Comparison of ENCODE assay signal across 1 cellular context in the genomic region with DNA sequence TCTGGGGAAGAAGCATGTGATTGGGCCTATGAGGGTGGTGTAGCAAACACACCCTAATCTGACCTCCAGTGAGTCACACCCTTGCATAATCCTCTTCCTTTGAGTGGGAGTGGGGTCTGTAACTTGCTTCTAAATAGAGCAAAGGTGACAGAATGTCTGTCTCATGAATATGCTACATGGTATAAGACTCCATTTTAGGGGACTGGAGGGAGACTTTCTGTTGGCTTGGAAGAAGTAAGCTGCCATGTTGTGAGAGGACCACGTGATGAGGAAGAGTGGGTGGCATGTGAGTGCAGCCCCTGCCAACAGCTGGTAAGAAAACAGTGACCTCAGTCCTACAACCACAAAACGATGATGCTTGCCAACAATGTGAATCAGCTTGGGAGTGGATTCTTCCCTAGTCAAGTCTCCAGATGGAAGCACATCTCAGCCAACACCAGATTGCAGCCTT.
A peak's percentile ranks its signal among the peaks of the same experiment; 100 is the strongest.
TF ChIP-seq lines count a peak whose summit lies in the region.

No MANE protein-coding gene starts in this region.

TF ChIP-seq in K562, 482 proteins besides CTCF, POLR2A, EP300 and RAD21:
- peak; percentile 87 for TF ChIP-seq FOSL1 (tag; conservative IDR thresholded peaks at IDR 0.05)
- TF ChIP-seq EGR1 (conservative IDR thresholded peaks at IDR 0.05) = peak; percentile 73
- TF ChIP-seq, protein P1, sequence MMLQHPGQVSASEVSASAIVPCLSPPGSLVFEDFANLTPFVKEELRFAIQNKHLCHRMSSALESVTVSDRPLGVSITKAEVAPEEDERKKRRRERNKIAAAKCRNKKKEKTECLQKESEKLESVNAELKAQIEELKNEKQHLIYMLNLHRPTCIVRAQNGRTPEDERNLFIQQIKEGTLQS (IDR thresholded peaks at IDR 0.05) = peak; percentile 82
- TF ChIP-seq, protein P1 (CRISPR knock-in tag; conservative IDR thresholded peaks at IDR 0.05) = no peak
- no peak for TF ChIP-seq HNRNPH1 (optimal IDR thresholded peaks at IDR 0.05; ENCODE audit: low read depth, low read length)
- peak; percentile 78 for TF ChIP-seq CEBPB (tag; IDR thresholded peaks at IDR 0.05)
- TF ChIP-seq HDAC3 (IDR thresholded peaks at IDR 0.05; ENCODE audit: borderline replicate concordance, partially characterized antibody) = peak; percentile 21
- no peak for TF ChIP-seq PML (IDR thresholded peaks at IDR 0.05; ENCODE audit: low read length)
- TF ChIP-seq ZNF551 (CRISPR knock-in tag; IDR thresholded peaks at IDR 0.05) = no peak
- TF ChIP-seq, protein P2, sequence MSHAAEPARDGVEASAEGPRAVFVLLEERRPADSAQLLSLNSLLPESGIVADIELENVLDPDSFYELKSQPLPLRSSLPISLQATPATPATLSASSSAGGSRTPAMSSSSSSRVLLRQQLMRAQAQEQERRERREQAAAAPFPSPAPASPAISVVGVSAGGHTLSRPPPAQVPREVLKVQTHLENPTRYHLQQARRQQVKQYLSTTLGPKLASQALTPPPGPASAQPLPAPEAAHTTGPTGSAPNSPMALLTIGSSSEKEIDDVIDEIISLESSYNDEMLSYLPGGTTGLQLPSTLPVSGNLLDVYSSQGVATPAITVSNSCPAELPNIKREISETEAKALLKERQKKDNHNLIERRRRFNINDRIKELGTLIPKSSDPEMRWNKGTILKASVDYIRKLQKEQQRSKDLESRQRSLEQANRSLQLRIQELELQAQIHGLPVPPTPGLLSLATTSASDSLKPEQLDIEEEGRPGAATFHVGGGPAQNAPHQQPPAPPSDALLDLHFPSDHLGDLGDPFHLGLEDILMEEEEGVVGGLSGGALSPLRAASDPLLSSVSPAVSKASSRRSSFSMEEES (CRISPR knock-in tag; IDR thresholded peaks at IDR 0.05) = peak; percentile 8; the same call in 1 of the 2 replicates
- no peak for TF ChIP-seq CBX8 (IDR thresholded peaks at IDR 0.05; ENCODE audit: borderline replicate concordance, extremely low read depth, low read depth, low read length, poor library complexity, severe bottlenecking)
- no peak for TF ChIP-seq XRCC5 (IDR thresholded peaks at IDR 0.05; ENCODE audit: low read depth, low read length)
- TF ChIP-seq SMARCA4 (IDR thresholded peaks at IDR 0.05) = peak; percentile 42; the same call in 1 of the 2 replicates
- peak; percentile 36; the same call in 1 of the 2 replicates for TF ChIP-seq NCOR1 (IDR thresholded peaks at IDR 0.05)
- no peak for TF ChIP-seq NR2C2 (CRISPR knock-in tag; IDR thresholded peaks at IDR 0.05)
- peak; percentile 67; the same call in 1 of the 2 replicates for TF ChIP-seq NR2C2 (tag; IDR thresholded peaks at IDR 0.05)
- no peak for TF ChIP-seq EHMT2 (IDR thresholded peaks at IDR 0.05)
- TF ChIP-seq, protein P3, sequence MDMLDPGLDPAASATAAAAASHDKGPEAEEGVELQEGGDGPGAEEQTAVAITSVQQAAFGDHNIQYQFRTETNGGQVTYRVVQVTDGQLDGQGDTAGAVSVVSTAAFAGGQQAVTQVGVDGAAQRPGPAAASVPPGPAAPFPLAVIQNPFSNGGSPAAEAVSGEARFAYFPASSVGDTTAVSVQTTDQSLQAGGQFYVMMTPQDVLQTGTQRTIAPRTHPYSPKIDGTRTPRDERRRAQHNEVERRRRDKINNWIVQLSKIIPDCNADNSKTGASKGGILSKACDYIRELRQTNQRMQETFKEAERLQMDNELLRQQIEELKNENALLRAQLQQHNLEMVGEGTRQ (CRISPR knock-in tag; IDR thresholded peaks at IDR 0.05) = peak; percentile 26; the same call in 1 of the 2 replicates
- TF ChIP-seq SMAD4 (CRISPR knock-in tag; conservative IDR thresholded peaks at IDR 0.05) = peak; percentile 71
- TF ChIP-seq TCF7 (IDR thresholded peaks at IDR 0.05; ENCODE audit: borderline replicate concordance) = no peak
- TF ChIP-seq JUND (IDR thresholded peaks at IDR 0.05; ENCODE audit: borderline replicate concordance, low read depth, low read length) = peak; percentile 77; the same call in 1 of the 2 replicates
- peak; percentile 54; the same call in 2 of the 3 replicates for TF ChIP-seq JUND (tag; IDR thresholded peaks at IDR 0.05; ENCODE audit: borderline replicate concordance, low read depth, low read length)
- TF ChIP-seq CEBPG (CRISPR knock-in tag; IDR thresholded peaks at IDR 0.05) = no peak
- TF ChIP-seq CEBPG (tag; conservative IDR thresholded peaks at IDR 0.05 in 1 of 2, IDR thresholded peaks at IDR 0.05 in 1 of 2) = peak; percentile 34 to 87; a peak in 3 of 4 replicates
- TF ChIP-seq ARID1B (IDR thresholded peaks at IDR 0.05) = peak; percentile 40
- no peak for TF ChIP-seq ZFX (CRISPR knock-in tag; IDR thresholded peaks at IDR 0.05)
- TF ChIP-seq, protein P4, sequence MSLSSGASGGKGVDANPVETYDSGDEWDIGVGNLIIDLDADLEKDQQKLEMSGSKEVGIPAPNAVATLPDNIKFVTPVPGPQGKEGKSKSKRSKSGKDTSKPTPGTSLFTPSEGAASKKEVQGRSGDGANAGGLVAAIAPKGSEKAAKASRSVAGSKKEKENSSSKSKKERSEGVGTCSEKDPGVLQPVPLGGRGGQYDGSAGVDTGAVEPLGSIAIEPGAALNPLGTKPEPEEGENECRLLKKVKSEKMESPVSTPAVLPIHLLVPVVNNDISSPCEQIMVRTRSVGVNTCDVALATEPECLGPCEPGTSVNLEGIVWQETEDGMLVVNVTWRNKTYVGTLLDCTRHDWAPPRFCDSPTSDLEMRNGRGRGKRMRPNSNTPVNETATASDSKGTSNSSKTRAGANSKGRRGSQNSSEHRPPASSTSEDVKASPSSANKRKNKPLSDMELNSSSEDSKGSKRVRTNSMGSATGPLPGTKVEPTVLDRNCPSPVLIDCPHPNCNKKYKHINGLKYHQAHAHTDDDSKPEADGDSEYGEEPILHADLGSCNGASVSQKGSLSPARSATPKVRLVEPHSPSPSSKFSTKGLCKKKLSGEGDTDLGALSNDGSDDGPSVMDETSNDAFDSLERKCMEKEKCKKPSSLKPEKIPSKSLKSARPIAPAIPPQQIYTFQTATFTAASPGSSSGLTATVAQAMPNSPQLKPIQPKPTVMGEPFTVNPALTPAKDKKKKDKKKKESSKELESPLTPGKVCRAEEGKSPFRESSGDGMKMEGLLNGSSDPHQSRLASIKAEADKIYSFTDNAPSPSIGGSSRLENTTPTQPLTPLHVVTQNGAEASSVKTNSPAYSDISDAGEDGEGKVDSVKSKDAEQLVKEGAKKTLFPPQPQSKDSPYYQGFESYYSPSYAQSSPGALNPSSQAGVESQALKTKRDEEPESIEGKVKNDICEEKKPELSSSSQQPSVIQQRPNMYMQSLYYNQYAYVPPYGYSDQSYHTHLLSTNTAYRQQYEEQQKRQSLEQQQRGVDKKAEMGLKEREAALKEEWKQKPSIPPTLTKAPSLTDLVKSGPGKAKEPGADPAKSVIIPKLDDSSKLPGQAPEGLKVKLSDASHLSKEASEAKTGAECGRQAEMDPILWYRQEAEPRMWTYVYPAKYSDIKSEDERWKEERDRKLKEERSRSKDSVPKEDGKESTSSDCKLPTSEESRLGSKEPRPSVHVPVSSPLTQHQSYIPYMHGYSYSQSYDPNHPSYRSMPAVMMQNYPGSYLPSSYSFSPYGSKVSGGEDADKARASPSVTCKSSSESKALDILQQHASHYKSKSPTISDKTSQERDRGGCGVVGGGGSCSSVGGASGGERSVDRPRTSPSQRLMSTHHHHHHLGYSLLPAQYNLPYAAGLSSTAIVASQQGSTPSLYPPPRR (CRISPR knock-in tag; IDR thresholded peaks at IDR 0.05; ENCODE audit: borderline replicate concordance) = no peak
- no peak for TF ChIP-seq RBM34 (IDR thresholded peaks at IDR 0.05; ENCODE audit: borderline replicate concordance, insufficient read depth, low read length)
